24 cellular contexts compared by ENCODE assay signal in genomic region chr3:159151130-159151529, GRCh38.
"Had no signal": no experiment of that assay in that cellular context is flagged by ENCODE, and none has a peak within 500 bp of the region (broad histone marks: within the 10 kb centered on the region; RNA-seq: fewer than 3 reads in every experiment).

No MANE protein-coding gene starts in this region.

- H3K4me3 ChIP-seq: esophagus muscularis mucosa, gastrocnemius medialis, left lung, lower lobe of right lung, pancreas, smooth muscle cell, suprapubic skin, thyroid gland had no signal

- H3K9me3 Mint-ChIP-seq: memory B cell, nephron progenitor cell, type B pancreatic cell had no signal

- H3K4me2 ChIP-seq: smooth muscle cell had no signal

- H3K27me3 ChIP-seq: esophagus muscularis mucosa, gastrocnemius medialis, left lung, pancreas, suprapubic skin, thyroid gland had no signal

- H3K4me3 Mint-ChIP-seq: immature natural killer cell; memory B cell; naive thymus-derived CD4-positive, alpha-beta T cell; nephron progenitor cell; stimulated activated effector memory CD8-positive, alpha-beta T cell treated with anti-CD3 and anti-CD28 coated beads, Interleukin-12 subunit alpha, Interleukin-12 subunit beta, amount 100 ng/mL, for 72 hours; type B pancreatic cell had no signal

- H3K36me3 Mint-ChIP-seq: immature natural killer cell; memory B cell; naive thymus-derived CD4-positive, alpha-beta T cell; stimulated activated effector memory CD8-positive, alpha-beta T cell treated with anti-CD3 and anti-CD28 coated beads, Interleukin-12 subunit alpha, Interleukin-12 subunit beta, amount 100 ng/mL, for 72 hours; type B pancreatic cell had no signal

- DNase-seq: effector memory CD4-positive, alpha-beta T cell; gastrocnemius medialis; glutamatergic neuron; immature natural killer cell; lower lobe of right lung; midbrain; naive thymus-derived CD4-positive, alpha-beta T cell; nephron progenitor cell; nucleus accumbens; stimulated activated CD4-positive, alpha-beta T cell treated with anti-CD3 and anti-CD28 coated beads, Interleukin-4, amount 100 ng/mL, for 1 hour; stimulated activated CD8-positive, alpha-beta memory T cell treated with anti-CD3 and anti-CD28 coated beads, Interleukin-4, amount 100 ng/mL, for 48 hours; stimulated activated naive CD8-positive, alpha-beta T cell treated with anti-CD3 and anti-CD28 coated beads, Interleukin-15, Interleukin-2, amounts not matched to agents 100 U/mL and 50 U/mL, for 24 hours; thyroid gland had no signal

- H3K4me1 ChIP-seq: esophagus muscularis mucosa, gastrocnemius medialis, left lung, lower lobe of right lung, pancreas, suprapubic skin, thyroid gland had no signal

- ATAC-seq: gastrocnemius medialis; left lung; naive thymus-derived CD4-positive, alpha-beta T cell; pancreas; right cardiac atrium; stimulated activated naive CD8-positive, alpha-beta T cell treated with anti-CD3 and anti-CD28 coated beads, Interleukin-15, Interleukin-2, amounts not matched to agents 100 U/mL and 50 U/mL, for 24 hours had no signal

- H3K9me3 ChIP-seq: esophagus muscularis mucosa, gastrocnemius medialis, left lung, lower lobe of right lung, pancreas, suprapubic skin, thyroid gland had no signal

- H3K27ac Mint-ChIP-seq: immature natural killer cell; memory B cell; naive thymus-derived CD4-positive, alpha-beta T cell; nephron progenitor cell; progenitor cell of endocrine pancreas; stimulated activated effector memory CD8-positive, alpha-beta T cell treated with anti-CD3 and anti-CD28 coated beads, Interleukin-12 subunit alpha, Interleukin-12 subunit beta, amount 100 ng/mL, for 72 hours; type B pancreatic cell had no signal

- H3K4me1 Mint-ChIP-seq: immature natural killer cell; memory B cell; naive thymus-derived CD4-positive, alpha-beta T cell; nephron progenitor cell; stimulated activated effector memory CD8-positive, alpha-beta T cell treated with anti-CD3 and anti-CD28 coated beads, Interleukin-12 subunit alpha, Interleukin-12 subunit beta, amount 100 ng/mL, for 72 hours had no signal

- H3K27me3 Mint-ChIP-seq: naive thymus-derived CD4-positive, alpha-beta T cell had no signal

- H3K36me3 ChIP-seq: esophagus muscularis mucosa, gastrocnemius medialis, left lung, lower lobe of right lung, pancreas, suprapubic skin, thyroid gland had no signal

- H3K27ac ChIP-seq: epithelial cell of prostate, esophagus muscularis mucosa, gastrocnemius medialis, left lung, lower lobe of right lung, pancreas, suprapubic skin, thyroid gland had no signal
